Comparison of ENCODE assay signal across 8 cellular contexts in the genomic region with DNA sequence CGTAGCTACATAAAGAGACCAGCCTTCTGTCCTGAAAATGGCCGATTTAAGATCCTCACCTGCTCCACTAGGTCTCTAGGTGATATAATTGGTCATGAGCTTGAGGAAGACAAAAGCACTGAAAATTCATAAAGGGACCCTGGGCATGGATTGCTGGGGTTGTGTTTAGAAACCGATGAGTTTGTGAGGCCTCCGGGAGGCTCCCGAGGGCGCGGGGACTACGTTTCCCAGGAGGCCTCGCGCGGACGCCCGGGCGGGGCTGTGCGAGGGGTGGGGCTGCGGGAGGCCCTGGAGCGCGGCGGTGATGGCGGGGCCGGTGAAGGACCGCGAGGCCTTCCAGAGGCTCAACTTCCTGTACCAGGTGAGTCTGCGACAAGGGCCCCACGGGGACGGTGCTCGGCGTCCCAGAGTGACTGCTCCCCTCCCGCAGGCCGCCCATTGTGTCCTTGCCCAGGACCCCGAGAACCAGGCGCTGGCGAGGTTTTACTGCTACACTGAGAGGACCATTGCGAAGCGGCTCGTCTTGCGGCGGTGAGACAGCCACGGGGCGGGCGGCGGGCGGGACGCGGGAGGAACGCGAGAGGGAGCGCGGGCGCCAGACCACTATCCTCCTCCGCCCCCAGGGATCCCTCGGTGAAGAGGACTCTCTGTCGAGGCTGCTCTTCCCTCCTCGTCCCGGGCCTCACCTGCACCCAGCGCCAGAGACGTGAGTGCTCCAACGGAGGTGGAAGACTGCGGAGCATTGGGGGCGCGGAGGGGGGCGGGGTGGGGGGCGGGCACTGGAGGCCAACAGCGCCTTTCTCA. TPM values are rescaled to one million over a fixed set of nuclear protein-coding genes. Genes with fewer than 3 reads are reported as not detected.
DNase-seq lines count a peak whose midpoint lies in the region; ATAC-seq and TF ChIP-seq lines count a peak whose summit lies in the region.

A gene (plus strand): TSS at position 289 of the 804 bp plus-strand sequence. CDS start 16 bp downstream, at position 305.

- ATAC-seq in RWPE2 (ENCODE audit: low read depth): peak; percentile 98
- ATAC-seq in stimulated activated naive CD8-positive, alpha-beta T cell treated with anti-CD3 and anti-CD28 coated beads, Interleukin-15, Interleukin-2, amounts not matched to agents 100 U/mL and 50 U/mL, for 24 hours: peak; percentile 98

- H3K36me3 Mint-ChIP-seq in nephron (ENCODE audit: low read depth): peaks cover 29% of the 10 kb centered on the region

- no peaks in the 10 kb centered on the region for H3K9me3 Mint-ChIP-seq in nephron

- H3K9me3 ChIP-seq in RWPE2 (ENCODE audit: severe bottlenecking): no peaks in the 10 kb centered on the region

- TF ChIP-seq CTCF in RWPE2 (IDR thresholded peaks at IDR 0.05; ENCODE audit: poor library complexity, severe bottlenecking) (no peak), nephron (IDR thresholded peaks at IDR 0.05; ENCODE audit: unreplicated experiment in 3 of 3) (no peak)

- H3K4me3 ChIP-seq in RWPE2 (ENCODE audit: severe bottlenecking): peak within 1 kb of the TSS; percentile 96

- H3K27ac Mint-ChIP-seq in nephron: peak within 1 kb of the TSS; percentile 31 to 85 (median 65)

- H3K27me3 Mint-ChIP-seq in nephron (ENCODE audit: low read depth): no peaks in the 10 kb centered on the region

- peak within 1 kb of the TSS; percentile 24 for H3K27ac ChIP-seq in RWPE2 (ENCODE audit: poor library complexity, severe bottlenecking)

- H3K27me3 ChIP-seq in RWPE2 (ENCODE audit: insufficient read depth, poor library complexity, severe bottlenecking): no peaks in the 10 kb centered on the region

- H3K4me3 Mint-ChIP-seq in nephron: peak within 1 kb of the TSS; percentile 86 to 93 (median 88)

- H3K36me3 ChIP-seq in RWPE2 (ENCODE audit: low read depth): peaks cover 14% of the 10 kb centered on the region; the same call in 1 of the 2 replicates

- no peaks in the 10 kb centered on the region for H3K4me1 ChIP-seq in RWPE2 (ENCODE audit: insufficient read depth, poor library complexity, severe bottlenecking)

- H3K4me1 Mint-ChIP-seq in nephron: peaks cover 7% of the 10 kb centered on the region

- DNase-seq in EH (ENCODE audit: low read depth) (peak; percentile 79), H4 (ENCODE audit: low spot score) (peak; percentile 67), LoVo (ENCODE audit: low spot score) (peak; percentile 85), RWPE2 (ENCODE audit: low spot score) (peak; percentile 85), fibroblast of peridontal ligament (ENCODE audit: extremely low read depth) (peak; percentile 60)
- peak; percentile 81 for DNase-seq in activated T-helper 9 cell treated with anti-CD3 and anti-CD28 coated beads, Interleukin-2, amount 50 U/mL, for 16 hours (ENCODE audit: low read depth)
- peak; percentile 94 for DNase-seq in stimulated activated naive CD8-positive, alpha-beta T cell treated with anti-CD3 and anti-CD28 coated beads, Interleukin-15, Interleukin-2, amounts not matched to agents 100 U/mL and 50 U/mL, for 24 hours

RNA-seq across cellular contexts. Expression of the gene that starts here (rescaled TPM):
- total RNA-seq in H4 (2014; rRNA removed; shearing (Covaris generic)): 48.2 and 71.3 TPM in 2 replicates

Comparison
In these comparisons a context has a peak if more than half of its experiments do, and no peak if none do; other contexts are left out.
1. Peak in every context shown above with its lines: DNase-seq, ATAC-seq, H3K4me3 ChIP-seq and H3K27ac ChIP-seq.